ENCODE assay signal across 11 cellular contexts in genomic region chr16:84810518-84811273, GRCh38. TPM values are rescaled to one million over a fixed set of nuclear protein-coding genes. Genes with fewer than 3 reads are reported as not detected.
DNase-seq lines count a peak whose midpoint lies in the region; ATAC-seq and TF ChIP-seq lines count a peak whose summit lies in the region.
"Had no signal": no experiment of that assay in that cellular context is flagged by ENCODE, and none has a peak within 500 bp of the region (broad histone marks: within the 10 kb centered on the region; RNA-seq: fewer than 3 reads in every experiment).

No MANE protein-coding gene starts in this region.

- in situ Hi-C loops in GM13976 (cut with MboI; ENCODE audit: low sequenced_read_pairs, unreplicated experiment), result no loop called here

- H3K36me3 Mint-ChIP-seq in progenitor cell of endocrine pancreas (ENCODE audit: insufficient read depth), result no peaks in the 10 kb centered on the region
- H3K36me3 Mint-ChIP-seq: activated naive CD4-positive, alpha-beta T cell treated with anti-CD3 and anti-CD28 coated beads, Interleukin-2, amount 50 U/mL, for 24 hours had no signal

- DNase-seq in AG09309 (ENCODE audit: low read depth), result peak; percentile 86
- DNase-seq in GM13976 (ENCODE audit: low spot score), result peak; percentile 64
- peak; percentile 97 for DNase-seq in SIG-M5 treated with dmso at 0.1 percent for 504 hours (lab: John Stamatoyannopoulos, UW; ENCODE audit: unreplicated experiment)
- peak; percentile 82 for DNase-seq in glomerular visceral epithelial cell (ENCODE audit: extremely low spot score)
- no peak for DNase-seq in progenitor cell of endocrine pancreas (ENCODE audit: low spot score, unreplicated experiment)
- DNase-seq in HT-29 (ENCODE audit: low spot score), result no peak
- no peak for DNase-seq in NCI-H1436 (lab: John Stamatoyannopoulos, UW)
- DNase-seq: esophagus squamous epithelium had no signal

- TF ChIP-seq CTCF in AG09309 (IDR thresholded peaks at IDR 0.05; ENCODE audit: control insufficient read depth, insufficient read depth, low read depth, low read length, missing control alignments) (no peak), GM13976 (IDR thresholded peaks at IDR 0.05; ENCODE audit: borderline replicate concordance, control extremely low read depth, extremely low read depth, insufficient read depth, missing control alignments) (no peak), progenitor cell of endocrine pancreas (IDR thresholded peaks at IDR 0.05; ENCODE audit: unreplicated experiment) (no peak)

- no peaks in the 10 kb centered on the region for H3K9me3 Mint-ChIP-seq in progenitor cell of endocrine pancreas (ENCODE audit: low read depth)
- H3K9me3 Mint-ChIP-seq: activated naive CD4-positive, alpha-beta T cell treated with anti-CD3 and anti-CD28 coated beads, Interleukin-2, amount 50 U/mL, for 24 hours had no signal

- H3K27me3 Mint-ChIP-seq in progenitor cell of endocrine pancreas, result peaks cover 34% of the 10 kb centered on the region
- H3K27me3 Mint-ChIP-seq: activated naive CD4-positive, alpha-beta T cell treated with anti-CD3 and anti-CD28 coated beads, Interleukin-2, amount 50 U/mL, for 24 hours had no signal

- no peak overlapping the region for H3K4me3 Mint-ChIP-seq in progenitor cell of endocrine pancreas (ENCODE audit: low read depth)
- H3K4me3 Mint-ChIP-seq: activated naive CD4-positive, alpha-beta T cell treated with anti-CD3 and anti-CD28 coated beads, Interleukin-2, amount 50 U/mL, for 24 hours had no signal

- no peak overlapping the region for H3K4me3 ChIP-seq in AG09309 (ENCODE audit: control insufficient read depth, low read depth, low read length)
- H3K4me3 ChIP-seq: esophagus squamous epithelium, SJSA1 had no signal

- no peak for ATAC-seq in GM19467 (IDR thresholded peaks at IDR 0.05; ENCODE audit: unreplicated experiment)

- H3K27ac Mint-ChIP-seq in progenitor cell of endocrine pancreas, result no peak overlapping the region
- H3K27ac Mint-ChIP-seq: activated naive CD4-positive, alpha-beta T cell treated with anti-CD3 and anti-CD28 coated beads, Interleukin-2, amount 50 U/mL, for 24 hours had no signal

- H3K4me1 Mint-ChIP-seq in progenitor cell of endocrine pancreas (ENCODE audit: low read depth), result no peaks in the 10 kb centered on the region

RNA-seq across cellular contexts. Expression of gene CRISPLD2, which starts 9.1 kb away (rescaled TPM):
- 10.0 and 11.0 TPM in 2 replicates for total RNA-seq in progenitor cell of endocrine pancreas
- 0.74 and 0.78 TPM in 2 replicates for total RNA-seq in HT-29 (2014; rRNA removed; shearing (Covaris generic))

Comparison
In these comparisons a context has a peak if more than half of its experiments do, and no peak if none do; other contexts are left out.
1. DNase-seq: peak in AG09309 (single experiment), GM13976 (single experiment), SIG-M5 treated with dmso at 0.1 percent for 504 hours (single experiment) and glomerular visceral epithelial cell (single experiment); none in progenitor cell of endocrine pancreas (single experiment), HT-29 (single experiment) and NCI-H1436 (single experiment).